In genomic region chr1:151198254-151199127, GRCh38 we compare ENCODE assay signal across 8 cellular contexts. TPM values are rescaled to one million over a fixed set of nuclear protein-coding genes. Genes with fewer than 3 reads are reported as not detected.
DNase-seq lines count a peak whose midpoint lies in the region; ATAC-seq and TF ChIP-seq lines count a peak whose summit lies in the region.

PIP5K1A (plus strand) TSS chr1:151198552; CDS start chr1:151198997, 445 bp downstream.

- DNase-seq in NCI-H1417 (lab: John Stamatoyannopoulos, UW) (peak; percentile 97 to 100 (median 99)), SW 1271 (lab: John Stamatoyannopoulos, UW) (peak; percentile 82 to 96), Right ventricle myocardium inferior (ENCODE audit: missing footprints) (peak; percentile 100), ovary (peak; percentile 98 to 100 (median 99)), thyroid gland (peak; percentile 98 to 99)
- DNase-seq in activated naive CD8-positive, alpha-beta T cell treated with anti-CD3 and anti-CD28 coated beads, Interleukin-2, amount 50 U/mL, for 16 hours (ENCODE audit: low read depth, low spot score): peak; percentile 93

- H3K9me3 ChIP-seq in ovary (no peaks in the 10 kb centered on the region), thyroid gland (no peaks in the 10 kb centered on the region)

- intact Hi-C loops in Right ventricle myocardium inferior (cut with DNase I) (loop anchor here (2.0 to 5.0 kb wide), 2 partner anchors 56 to 129 kb away; partner anchors contain the start of genes PI4KB and PSMD4), ovary (cut with DNase I) (loop anchor here in 3 of 4 donors (5.0 to 10.0 kb wide), 3 partner anchors 54 to 126 kb away; partner anchors contain the start of genes PSMD4 (in 2 of the 3) and PI4KB (in 1 of the 3)), thyroid gland (cut with DNase I) (loop anchor here (5.0 kb wide), 1 partner anchor 54 kb away; the partner anchor contains the start of gene PSMD4)

- TF ChIP-seq CTCF in ovary (IDR thresholded peaks at IDR 0.05) (no peak), thyroid gland (IDR thresholded peaks at IDR 0.05) (no peak)

- TF ChIP-seq EP300 in ovary (IDR thresholded peaks at IDR 0.05): no peak

- H3K36me3 ChIP-seq in ovary (no peaks in the 10 kb centered on the region), thyroid gland (peaks cover 0 to 10% of the 10 kb centered on the region in 2 donors)

- TF ChIP-seq POLR2A in GM10847 (IDR thresholded peaks at IDR 0.05; ENCODE audit: extremely low read depth, insufficient read length): peak; percentile 59
- peak; percentile 84 for TF ChIP-seq POLR2A in ovary (IDR thresholded peaks at IDR 0.05)
- TF ChIP-seq POLR2A in thyroid gland (IDR thresholded peaks at IDR 0.05): peak; percentile 71 to 87

- 0 to 1% (median 1%) methylated on average over 60 of the region's 60 CpGs for WGBS in ovary, 3 donors
- 0 to 1% methylated on average over 60 of the region's 60 CpGs for WGBS in thyroid gland, 2 donors

- H3K27me3 ChIP-seq in ovary: no peaks in the 10 kb centered on the region
- H3K27me3 ChIP-seq in thyroid gland: no peaks in the 10 kb centered on the region

- H3K4me1 ChIP-seq in ovary (ENCODE audit: insufficient read depth) (peaks cover 6% of the 10 kb centered on the region), thyroid gland (peaks cover 17 to 33% of the 10 kb centered on the region in 2 donors)

- H3K4me3 ChIP-seq in ovary (peak within 1 kb of the TSS; percentile 76), thyroid gland (replicated peaks in 1 of 3) (peak within 1 kb of the TSS; percentile 12 to 89 (median 79))

- ATAC-seq in HG02678 (IDR thresholded peaks at IDR 0.05; ENCODE audit: unreplicated experiment) (peak; percentile 91), Right ventricle myocardium inferior (peak; percentile 97)

- H3K27ac ChIP-seq in ovary (peak within 1 kb of the TSS; percentile 49 to 81), thyroid gland (peak within 1 kb of the TSS; percentile 79 to 93 (median 92))

RNA-seq across cellular contexts. Expression of gene PIP5K1A, which starts in this region (rescaled TPM):
- total RNA-seq in Right ventricle myocardium inferior (34.8 TPM), ovary (10 to 100 TPM; 33.0 to 62.8 (median 47.5) TPM), thyroid gland (10 to 100 TPM; 53.4 to 74.5 (median 57.8) TPM)
- 10 to 100 TPM; 19.8 to 50.4 TPM for polyA plus RNA-seq in ovary

Comparison
In these comparisons a context has a peak if more than half of its experiments do, and no peak if none do; other contexts are left out.
1. Peak in every context shown above with its lines: DNase-seq, ATAC-seq, H3K4me3 ChIP-seq and H3K27ac ChIP-seq.